In genomic region chr4:42656986-42657792, GRCh38 we compare ENCODE assay signal across 1 cellular context.
A peak's percentile ranks its signal among the peaks of the same experiment; 100 is the strongest.
TF ChIP-seq lines count a peak whose summit lies in the region.

Gene ATP8A1 (minus strand): TSS chr4:42657105. CDS start chr4:42656873, 232 bp downstream.

TF ChIP-seq in H1, 55 proteins besides CTCF, POLR2A, EP300 and RAD21:
- TF ChIP-seq FOSL1 (IDR thresholded peaks at IDR 0.05; ENCODE audit: insufficient read depth, low read depth, low read length) (no peak), JUND (IDR thresholded peaks at IDR 0.05; ENCODE audit: low read length) (peak; percentile 95), SIX5 (IDR thresholded peaks at IDR 0.05; ENCODE audit: low read depth, low read length) (peak; percentile 42; the same call in 1 of the 2 replicates), PHF8 (conservative IDR thresholded peaks at IDR 0.05; ENCODE audit: low read depth, low read length) (peak; percentile 52; the same call in 1 of the 2 replicates), KDM1A (IDR thresholded peaks at IDR 0.05; ENCODE audit: borderline replicate concordance, low read length) (no peak), POLR2AphosphoS5 (IDR thresholded peaks at IDR 0.05; ENCODE audit: low read depth, low read length) (peak; percentile 75), CREB1 (IDR thresholded peaks at IDR 0.05) (peak; percentile 46), YY1 (IDR thresholded peaks at IDR 0.05; ENCODE audit: low read depth, low read length) (0 out of 2 replicates have a peak, but pooled peaks have one; percentile 17), SP1 (IDR thresholded peaks at IDR 0.05; ENCODE audit: low read depth, low read length) (peak; percentile 49; the same call in 1 of the 2 replicates), ASH2L (IDR thresholded peaks at IDR 0.05; ENCODE audit: low read length) (peak; percentile 14), SAP30 (IDR thresholded peaks at IDR 0.05; ENCODE audit: insufficient read depth, insufficient replicate concordance, low read length) (peak; percentile 52), EGR1 (IDR thresholded peaks at IDR 0.05; ENCODE audit: borderline replicate concordance, low read depth, low read length) (peak; percentile 32), SIN3A (conservative IDR thresholded peaks at IDR 0.05 in 1 of 2, IDR thresholded peaks at IDR 0.05 in 1 of 2; ENCODE audit: low read depth in 1 of 2, low read length in 2 of 2) (peak; percentile 30 to 63; a peak in 1 of 4 replicates), TEAD4 (IDR thresholded peaks at IDR 0.05; ENCODE audit: low read depth, low read length) (no peak), SP4 (IDR thresholded peaks at IDR 0.05; ENCODE audit: low read length) (peak; percentile 89), TBP (IDR thresholded peaks at IDR 0.05; ENCODE audit: low read depth, low read length) (peak; percentile 67), USF2 (IDR thresholded peaks at IDR 0.05; ENCODE audit: low read length) (no peak), TAF1 (IDR thresholded peaks at IDR 0.05; ENCODE audit: low read depth, low read length) (peak; percentile 89), BRCA1 (IDR thresholded peaks at IDR 0.05; ENCODE audit: low read depth, low read length) (0 out of 2 replicates have a peak, but pooled peaks have one; percentile 20), CHD1 (IDR thresholded peaks at IDR 0.05; ENCODE audit: low read depth, low read length) (peak; percentile 96), TAF7 (optimal IDR thresholded peaks at IDR 0.05; ENCODE audit: borderline replicate concordance, low read depth, low read length) (peak; percentile 85)
- TF ChIP-seq, protein P1, sequence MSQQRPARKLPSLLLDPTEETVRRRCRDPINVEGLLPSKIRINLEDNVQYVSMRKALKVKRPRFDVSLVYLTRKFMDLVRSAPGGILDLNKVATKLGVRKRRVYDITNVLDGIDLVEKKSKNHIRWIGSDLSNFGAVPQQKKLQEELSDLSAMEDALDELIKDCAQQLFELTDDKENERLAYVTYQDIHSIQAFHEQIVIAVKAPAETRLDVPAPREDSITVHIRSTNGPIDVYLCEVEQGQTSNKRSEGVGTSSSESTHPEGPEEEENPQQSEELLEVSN (IDR thresholded peaks at IDR 0.05), result 0 out of 2 replicates have a peak, but pooled peaks have one; percentile 20
- TF ChIP-seq, protein P2, sequence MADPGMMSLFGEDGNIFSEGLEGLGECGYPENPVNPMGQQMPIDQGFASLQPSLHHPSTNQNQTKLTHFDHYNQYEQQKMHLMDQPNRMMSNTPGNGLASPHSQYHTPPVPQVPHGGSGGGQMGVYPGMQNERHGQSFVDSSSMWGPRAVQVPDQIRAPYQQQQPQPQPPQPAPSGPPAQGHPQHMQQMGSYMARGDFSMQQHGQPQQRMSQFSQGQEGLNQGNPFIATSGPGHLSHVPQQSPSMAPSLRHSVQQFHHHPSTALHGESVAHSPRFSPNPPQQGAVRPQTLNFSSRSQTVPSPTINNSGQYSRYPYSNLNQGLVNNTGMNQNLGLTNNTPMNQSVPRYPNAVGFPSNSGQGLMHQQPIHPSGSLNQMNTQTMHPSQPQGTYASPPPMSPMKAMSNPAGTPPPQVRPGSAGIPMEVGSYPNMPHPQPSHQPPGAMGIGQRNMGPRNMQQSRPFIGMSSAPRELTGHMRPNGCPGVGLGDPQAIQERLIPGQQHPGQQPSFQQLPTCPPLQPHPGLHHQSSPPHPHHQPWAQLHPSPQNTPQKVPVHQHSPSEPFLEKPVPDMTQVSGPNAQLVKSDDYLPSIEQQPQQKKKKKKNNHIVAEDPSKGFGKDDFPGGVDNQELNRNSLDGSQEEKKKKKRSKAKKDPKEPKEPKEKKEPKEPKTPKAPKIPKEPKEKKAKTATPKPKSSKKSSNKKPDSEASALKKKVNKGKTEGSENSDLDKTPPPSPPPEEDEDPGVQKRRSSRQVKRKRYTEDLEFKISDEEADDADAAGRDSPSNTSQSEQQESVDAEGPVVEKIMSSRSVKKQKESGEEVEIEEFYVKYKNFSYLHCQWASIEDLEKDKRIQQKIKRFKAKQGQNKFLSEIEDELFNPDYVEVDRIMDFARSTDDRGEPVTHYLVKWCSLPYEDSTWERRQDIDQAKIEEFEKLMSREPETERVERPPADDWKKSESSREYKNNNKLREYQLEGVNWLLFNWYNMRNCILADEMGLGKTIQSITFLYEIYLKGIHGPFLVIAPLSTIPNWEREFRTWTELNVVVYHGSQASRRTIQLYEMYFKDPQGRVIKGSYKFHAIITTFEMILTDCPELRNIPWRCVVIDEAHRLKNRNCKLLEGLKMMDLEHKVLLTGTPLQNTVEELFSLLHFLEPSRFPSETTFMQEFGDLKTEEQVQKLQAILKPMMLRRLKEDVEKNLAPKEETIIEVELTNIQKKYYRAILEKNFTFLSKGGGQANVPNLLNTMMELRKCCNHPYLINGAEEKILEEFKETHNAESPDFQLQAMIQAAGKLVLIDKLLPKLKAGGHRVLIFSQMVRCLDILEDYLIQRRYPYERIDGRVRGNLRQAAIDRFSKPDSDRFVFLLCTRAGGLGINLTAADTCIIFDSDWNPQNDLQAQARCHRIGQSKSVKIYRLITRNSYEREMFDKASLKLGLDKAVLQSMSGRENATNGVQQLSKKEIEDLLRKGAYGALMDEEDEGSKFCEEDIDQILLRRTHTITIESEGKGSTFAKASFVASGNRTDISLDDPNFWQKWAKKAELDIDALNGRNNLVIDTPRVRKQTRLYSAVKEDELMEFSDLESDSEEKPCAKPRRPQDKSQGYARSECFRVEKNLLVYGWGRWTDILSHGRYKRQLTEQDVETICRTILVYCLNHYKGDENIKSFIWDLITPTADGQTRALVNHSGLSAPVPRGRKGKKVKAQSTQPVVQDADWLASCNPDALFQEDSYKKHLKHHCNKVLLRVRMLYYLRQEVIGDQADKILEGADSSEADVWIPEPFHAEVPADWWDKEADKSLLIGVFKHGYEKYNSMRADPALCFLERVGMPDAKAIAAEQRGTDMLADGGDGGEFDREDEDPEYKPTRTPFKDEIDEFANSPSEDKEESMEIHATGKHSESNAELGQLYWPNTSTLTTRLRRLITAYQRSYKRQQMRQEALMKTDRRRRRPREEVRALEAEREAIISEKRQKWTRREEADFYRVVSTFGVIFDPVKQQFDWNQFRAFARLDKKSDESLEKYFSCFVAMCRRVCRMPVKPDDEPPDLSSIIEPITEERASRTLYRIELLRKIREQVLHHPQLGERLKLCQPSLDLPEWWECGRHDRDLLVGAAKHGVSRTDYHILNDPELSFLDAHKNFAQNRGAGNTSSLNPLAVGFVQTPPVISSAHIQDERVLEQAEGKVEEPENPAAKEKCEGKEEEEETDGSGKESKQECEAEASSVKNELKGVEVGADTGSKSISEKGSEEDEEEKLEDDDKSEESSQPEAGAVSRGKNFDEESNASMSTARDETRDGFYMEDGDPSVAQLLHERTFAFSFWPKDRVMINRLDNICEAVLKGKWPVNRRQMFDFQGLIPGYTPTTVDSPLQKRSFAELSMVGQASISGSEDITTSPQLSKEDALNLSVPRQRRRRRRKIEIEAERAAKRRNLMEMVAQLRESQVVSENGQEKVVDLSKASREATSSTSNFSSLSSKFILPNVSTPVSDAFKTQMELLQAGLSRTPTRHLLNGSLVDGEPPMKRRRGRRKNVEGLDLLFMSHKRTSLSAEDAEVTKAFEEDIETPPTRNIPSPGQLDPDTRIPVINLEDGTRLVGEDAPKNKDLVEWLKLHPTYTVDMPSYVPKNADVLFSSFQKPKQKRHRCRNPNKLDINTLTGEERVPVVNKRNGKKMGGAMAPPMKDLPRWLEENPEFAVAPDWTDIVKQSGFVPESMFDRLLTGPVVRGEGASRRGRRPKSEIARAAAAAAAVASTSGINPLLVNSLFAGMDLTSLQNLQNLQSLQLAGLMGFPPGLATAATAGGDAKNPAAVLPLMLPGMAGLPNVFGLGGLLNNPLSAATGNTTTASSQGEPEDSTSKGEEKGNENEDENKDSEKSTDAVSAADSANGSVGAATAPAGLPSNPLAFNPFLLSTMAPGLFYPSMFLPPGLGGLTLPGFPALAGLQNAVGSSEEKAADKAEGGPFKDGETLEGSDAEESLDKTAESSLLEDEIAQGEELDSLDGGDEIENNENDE (IDR thresholded peaks at IDR 0.05; ENCODE audit: insufficient replicate concordance, low read length), result no peak
TF ChIP-seq in H1: peak in this region for 18.
